Comparison of ENCODE assay signal across 13 cellular contexts in genomic region chr5:100826133-100826532, GRCh38.
A peak's percentile ranks its signal among the peaks of the same experiment; 100 is the strongest.
DNase-seq lines count a peak whose midpoint lies in the region; ATAC-seq and TF ChIP-seq lines count a peak whose summit lies in the region.
"Had no signal": no experiment of that assay in that cellular context is flagged by ENCODE, and none has a peak within 500 bp of the region (broad histone marks: within the 10 kb centered on the region; RNA-seq: fewer than 3 reads in every experiment).

No MANE protein-coding gene starts in this region.

- BruUV-seq in mammary epithelial cell (replicated peaks; lab: Mats Ljungman, UMichigan) (no TSS peak), MCF 10A (replicated peaks; lab: Mats Ljungman, UMichigan) (no TSS peak)

- WGBS in mammary epithelial cell (ENCODE audit: low coverage, missing lambda C conversion rate) = 93% methylated on average over 2 of the region's 2 CpGs

- DNase-seq in mammary epithelial cell (no peak), MCF 10A (ENCODE audit: unreplicated experiment) (no peak), COR-L47 (lab: John Stamatoyannopoulos, UW) (no peak), NCI-H69 (lab: John Stamatoyannopoulos, UW) (no peak)
- DNase-seq in activated CD8-positive, alpha-beta T cell treated with anti-CD3 and anti-CD28 coated beads for 36 hours = no peak
- no peak for DNase-seq in stimulated activated CD8-positive, alpha-beta memory T cell treated with anti-CD3 and anti-CD28 coated beads, Interleukin-4, amount 100 ng/mL, for 48 hours
- DNase-seq: activated CD8-positive, alpha-beta memory T cell treated with anti-CD3 and anti-CD28 coated beads, Interleukin-2, amount 50 U/mL, for 48 hours; CD4-positive, alpha-beta T cell; NCI-H1048; occipital lobe had no signal

- CTCF ChIA-PET in mammary epithelial cell (lab: Charles Lee; ENCODE audit: low non-redundant PET) = no interaction called here
- CTCF ChIA-PET in MCF 10A (lab: Yijun Ruan, JAX) = interaction anchor here (0.7 to 1.1 kb wide), 2 partner anchors 52 to 315 kb away, joined by 3 read pairs; no protein-coding TSS in a partner anchor
- CTCF ChIA-PET in activated CD8-positive, alpha-beta T cell treated with anti-CD3 and anti-CD28 coated beads for 36 hours (lab: Charles Lee) = interaction anchor here (0.8 kb wide), 1 partner anchor 52 kb away, joined by 3 read pairs; no protein-coding TSS in a partner anchor

- no peak overlapping the region for H3K9ac ChIP-seq in mammary epithelial cell (ENCODE audit: insufficient read depth, low read length)

- H3K9me3 ChIP-seq in mammary epithelial cell (replicated peaks; ENCODE audit: insufficient read depth, low read length) = no peaks in the 10 kb centered on the region

- no peaks in the 10 kb centered on the region for H3K27me3 Mint-ChIP-seq in MCF 10A (ENCODE audit: insufficient read depth, unreplicated experiment)
- H3K27me3 Mint-ChIP-seq in activated CD8-positive, alpha-beta T cell treated with anti-CD3 and anti-CD28 coated beads for 36 hours = no peaks in the 10 kb centered on the region
- H3K27me3 Mint-ChIP-seq: CD4-positive, alpha-beta T cell had no signal

- no peak overlapping the region for H3K4me2 ChIP-seq in mammary epithelial cell (ENCODE audit: insufficient read depth, low read depth, low read length)

- H3K36me3 ChIP-seq in mammary epithelial cell (ENCODE audit: insufficient read depth, low read length) = no peaks in the 10 kb centered on the region

- peaks cover 17% of the 10 kb centered on the region for H3K4me1 Mint-ChIP-seq in MCF 10A (ENCODE audit: insufficient read depth, unreplicated experiment)
- H3K4me1 Mint-ChIP-seq in activated CD8-positive, alpha-beta T cell treated with anti-CD3 and anti-CD28 coated beads for 36 hours (ENCODE audit: low read depth) = peaks cover 39% of the 10 kb centered on the region

- no peak overlapping the region for H3K27ac Mint-ChIP-seq in MCF 10A (ENCODE audit: low read depth, unreplicated experiment)
- H3K27ac Mint-ChIP-seq in activated CD8-positive, alpha-beta T cell treated with anti-CD3 and anti-CD28 coated beads for 36 hours = peak overlapping the region; percentile 50
- H3K27ac Mint-ChIP-seq: CD4-positive, alpha-beta T cell had no signal

- no peak overlapping the region for H3K4me3 Mint-ChIP-seq in MCF 10A (ENCODE audit: unreplicated experiment)
- no peak overlapping the region for H3K4me3 Mint-ChIP-seq in activated CD8-positive, alpha-beta T cell treated with anti-CD3 and anti-CD28 coated beads for 36 hours
- H3K4me3 Mint-ChIP-seq: CD4-positive, alpha-beta T cell had no signal

- in situ Hi-C loops in mammary epithelial cell (cut with MboI; ENCODE audit: low sequenced_read_pairs in 2 of 2) = no loop called here

- no peaks in the 10 kb centered on the region for H3K27me3 ChIP-seq in mammary epithelial cell (ENCODE audit: insufficient read depth, low read length)

- POLR2A ChIA-PET in MCF 10A (lab: Yijun Ruan, JAX) = no interaction called here
- POLR2A ChIA-PET in activated CD8-positive, alpha-beta T cell treated with anti-CD3 and anti-CD28 coated beads for 36 hours (lab: Charles Lee) = interaction anchor here (0.6 kb wide), 1 partner anchor 16 kb away, joined by 3 read pairs; no protein-coding TSS in a partner anchor

- no peak for TF ChIP-seq CTCF in mammary epithelial cell (conservative IDR thresholded peaks at IDR 0.05 in 1 of 2, IDR thresholded peaks at IDR 0.05 in 1 of 2; ENCODE audit: extremely low read depth in 1 of 2, insufficient read depth in 1 of 2, low read depth in 1 of 2, low read length in 2 of 2)
- no peak for TF ChIP-seq CTCF in MCF 10A (IDR thresholded peaks at IDR 0.05; ENCODE audit: unreplicated experiment)
- no peak for TF ChIP-seq CTCF in activated CD8-positive, alpha-beta T cell treated with anti-CD3 and anti-CD28 coated beads for 36 hours (IDR thresholded peaks at IDR 0.05)

- peak; percentile 28 for ATAC-seq in HG03103 (IDR thresholded peaks at IDR 0.05; ENCODE audit: low read depth, unreplicated experiment)
- ATAC-seq in activated CD8-positive, alpha-beta T cell treated with anti-CD3 and anti-CD28 coated beads for 36 hours = peak; percentile 65
- no peak for ATAC-seq in GM18498 (IDR thresholded peaks at IDR 0.05; ENCODE audit: unreplicated experiment)
- ATAC-seq: Right ventricle myocardium inferior had no signal

- H3K4me1 ChIP-seq in mammary epithelial cell (ENCODE audit: insufficient read depth, low read length) = peaks cover 14% of the 10 kb centered on the region

- no peaks in the 10 kb centered on the region for H4K20me1 ChIP-seq in mammary epithelial cell (ENCODE audit: insufficient read depth, low read length)

- dilution Hi-C loops in mammary epithelial cell (cut with HindIII; ENCODE audit: low sequenced_read_pairs) = no loop called here

- no peaks in the 10 kb centered on the region for H3K9me3 Mint-ChIP-seq in MCF 10A (ENCODE audit: unreplicated experiment)
- no peaks in the 10 kb centered on the region for H3K9me3 Mint-ChIP-seq in activated CD8-positive, alpha-beta T cell treated with anti-CD3 and anti-CD28 coated beads for 36 hours
- H3K9me3 Mint-ChIP-seq: CD4-positive, alpha-beta T cell had no signal

- intact Hi-C loops in mammary epithelial cell (cut with micrococcal nuclease) (no loop called here), MCF 10A (cut with micrococcal nuclease) (no loop called here)
- intact Hi-C loops in activated CD8-positive, alpha-beta T cell treated with anti-CD3 and anti-CD28 coated beads for 36 hours (cut with micrococcal nuclease) = no loop called here

- H3K4me3 ChIP-seq in mammary epithelial cell (replicated peaks in 1 of 3; ENCODE audit: insufficient read depth in 1 of 3, low read depth in 2 of 3, low read length in 3 of 3) = no peak overlapping the region

- no peak overlapping the region for H3K27ac ChIP-seq in mammary epithelial cell (ENCODE audit: insufficient read depth, low read depth, low read length)

- peak overlapping the region; percentile 28 for H2AFZ ChIP-seq in mammary epithelial cell (ENCODE audit: low read depth, low read length)

- no peaks in the 10 kb centered on the region for H3K79me2 ChIP-seq in mammary epithelial cell (ENCODE audit: insufficient read depth, low read length)

- H3K36me3 Mint-ChIP-seq in MCF 10A (ENCODE audit: insufficient read depth, unreplicated experiment) = no peaks in the 10 kb centered on the region
- H3K36me3 Mint-ChIP-seq in activated CD8-positive, alpha-beta T cell treated with anti-CD3 and anti-CD28 coated beads for 36 hours (ENCODE audit: low read depth) = peaks cover 13% of the 10 kb centered on the region
